ENCODE assay signal across 19 cellular contexts in genomic region chr2:204669386-204669785, GRCh38.
DNase-seq lines count a peak whose midpoint lies in the region; ATAC-seq, FAIRE-seq and TF ChIP-seq lines count a peak whose summit lies in the region.
"Had no signal": no experiment of that assay in that cellular context is flagged by ENCODE, and none has a peak within 500 bp of the region (broad histone marks: within the 10 kb centered on the region; RNA-seq: fewer than 3 reads in every experiment).

No MANE protein-coding gene starts in this region.

- TF ChIP-seq CTCF in Caco-2 (IDR thresholded peaks at IDR 0.05; ENCODE audit: insufficient read depth in 1 of 2, low read depth in 1 of 2, low read length in 1 of 2, severe bottlenecking in 1 of 2, unreplicated experiment in 1 of 2), result no peak
- TF ChIP-seq CTCF in RWPE2 (IDR thresholded peaks at IDR 0.05; ENCODE audit: poor library complexity, severe bottlenecking), result no peak

- H3K9me3 Mint-ChIP-seq in Caco-2 (ENCODE audit: unreplicated experiment), result no peaks in the 10 kb centered on the region

- H3K9me3 ChIP-seq in Caco-2, result no peaks in the 10 kb centered on the region
- H3K9me3 ChIP-seq in RWPE2 (ENCODE audit: severe bottlenecking), result no peaks in the 10 kb centered on the region
- H3K9me3 ChIP-seq: SJCRH30 had no signal

- CTCF ChIA-PET in Caco-2 (lab: Charles Lee), result no interaction called here

- H3K4me3 Mint-ChIP-seq in Caco-2 (ENCODE audit: unreplicated experiment), result peak overlapping the region; percentile 40
- H3K4me3 Mint-ChIP-seq: CD14-positive monocyte had no signal

- peak overlapping the region; percentile 41 for H3K27ac ChIP-seq in RWPE2 (ENCODE audit: poor library complexity, severe bottlenecking)
- H3K27ac ChIP-seq: KMS-11, SJCRH30 had no signal

- no peak for FAIRE-seq in HTR-8/SVneo (lab: Jason Lieb, UNC)
- FAIRE-seq: GM12878, GM19239 had no signal

- H3K27me3 Mint-ChIP-seq in Caco-2 (ENCODE audit: insufficient read depth, unreplicated experiment), result no peaks in the 10 kb centered on the region

- DNase-seq in Caco-2, result no peak
- DNase-seq in RWPE2 (ENCODE audit: low spot score), result no peak
- DNase-seq in dermis microvascular lymphatic vessel endothelial cell (ENCODE audit: low read depth in 2 of 2), result peak; percentile 68 to 69
- DNase-seq in renal cortical epithelial cell (ENCODE audit: low read depth), result peak; percentile 16
- no peak for DNase-seq in HTR-8/SVneo (ENCODE audit: insufficient read length, low spot score)
- no peak for DNase-seq in cortex of kidney (lab: John Stamatoyannopoulos, UW)
- DNase-seq: DMS 273 treated with DMSO at 0.1 percent for 48 hours, HCEC 1CT, NCI-H1417 treated with DMSO at 0.1 percent for 48 hours, NCI-H187 treated with DMSO at 0.1 percent for 48 hours, NCI-H2227 treated with DMSO at 0.1 percent for 48 hours, NCI-H510A treated with DMSO at 0.1 percent for 48 hours, RPMI8226 had no signal

- peaks cover 30% of the 10 kb centered on the region for H3K36me3 Mint-ChIP-seq in Caco-2 (ENCODE audit: insufficient read depth, unreplicated experiment)
- H3K36me3 Mint-ChIP-seq: CD14-positive monocyte had no signal

- H3K4me3 ChIP-seq in Caco-2 (ENCODE audit: low read depth, low read length), result no peak overlapping the region
- H3K4me3 ChIP-seq in RWPE2 (ENCODE audit: severe bottlenecking), result no peak overlapping the region
- H3K4me3 ChIP-seq: GM12878, SJCRH30 had no signal

- ATAC-seq in RWPE2 (ENCODE audit: low read depth) (no peak), HG02852 (IDR thresholded peaks at IDR 0.05; ENCODE audit: unreplicated experiment) (no peak)
- ATAC-seq: GM12878 had no signal

- H3K4me1 ChIP-seq in Caco-2, result peaks cover 89% of the 10 kb centered on the region
- peaks cover 31% of the 10 kb centered on the region for H3K4me1 ChIP-seq in RWPE2 (ENCODE audit: insufficient read depth, poor library complexity, severe bottlenecking)

- H3K27ac Mint-ChIP-seq in Caco-2 (ENCODE audit: unreplicated experiment), result peak overlapping the region; percentile 66
- H3K27ac Mint-ChIP-seq: CD14-positive monocyte had no signal

- BruUV-seq in Caco-2 (replicated peaks; lab: Mats Ljungman, UMichigan), result no TSS peak

- POLR2A ChIA-PET in Caco-2 (lab: Charles Lee), result no interaction called here

- H3K36me3 ChIP-seq in Caco-2 (ENCODE audit: control insufficient read depth, insufficient read depth, low read length) (no peaks in the 10 kb centered on the region; the same call in 1 of the 2 replicates), RWPE2 (ENCODE audit: low read depth) (no peaks in the 10 kb centered on the region)
- H3K36me3 ChIP-seq: SJCRH30 had no signal

- H3K27me3 ChIP-seq in Caco-2 (replicated peaks; ENCODE audit: control insufficient read depth, insufficient read depth, low read length), result no peaks in the 10 kb centered on the region
- no peaks in the 10 kb centered on the region for H3K27me3 ChIP-seq in RWPE2 (ENCODE audit: insufficient read depth, poor library complexity, severe bottlenecking)
- H3K27me3 ChIP-seq: SJCRH30 had no signal

- intact Hi-C loops in Caco-2 (cut with micrococcal nuclease; ENCODE audit: unreplicated experiment), result no loop called here

- peaks cover 53% of the 10 kb centered on the region for H3K4me1 Mint-ChIP-seq in Caco-2 (ENCODE audit: low read depth, unreplicated experiment)
- H3K4me1 Mint-ChIP-seq: CD14-positive monocyte had no signal

Comparison
In these comparisons a context has a peak if more than half of its experiments do, and no peak if none do; other contexts are left out.
1. DNase-seq: peak in dermis microvascular lymphatic vessel endothelial cell (2 of 2) and renal cortical epithelial cell (single experiment); none in Caco-2 (0 of 2), RWPE2 (single experiment), HTR-8/SVneo (single experiment) and cortex of kidney (single experiment).